Comparison of ENCODE assay signal across 13 cellular contexts in genomic region chr7:37446371-37446770, GRCh38. TPM values are rescaled to one million over a fixed set of nuclear protein-coding genes. Genes with fewer than 3 reads are reported as not detected.
DNase-seq lines count a peak whose midpoint lies in the region; ATAC-seq and TF ChIP-seq lines count a peak whose summit lies in the region.
"Had no signal": no experiment of that assay in that cellular context is flagged by ENCODE, and none has a peak within 500 bp of the region (broad histone marks: within the 10 kb centered on the region; RNA-seq: fewer than 3 reads in every experiment).

No MANE protein-coding gene starts in this region.

- no peaks in the 10 kb centered on the region for H3K27me3 ChIP-seq in right atrium auricular region
- H3K27me3 ChIP-seq in muscle layer of duodenum (ENCODE audit: low read depth, low read length): no peaks in the 10 kb centered on the region
- H3K27me3 ChIP-seq in upper lobe of left lung: no peaks in the 10 kb centered on the region
- H3K27me3 ChIP-seq in PC-3 (ENCODE audit: low read length): peaks cover 36% of the 10 kb centered on the region
- peaks cover 3% of the 10 kb centered on the region; the same call in 1 of the 2 replicates for H3K27me3 ChIP-seq in H7 (ENCODE audit: control insufficient read depth, insufficient read depth, low read length)
- H3K27me3 ChIP-seq: testis had no signal

- no peak for TF ChIP-seq POLR2A in upper lobe of left lung (IDR thresholded peaks at IDR 0.05)

- H3K36me3 ChIP-seq in right atrium auricular region: no peaks in the 10 kb centered on the region
- no peaks in the 10 kb centered on the region for H3K36me3 ChIP-seq in muscle layer of duodenum (ENCODE audit: control insufficient read depth in 1 of 2, insufficient read depth in 2 of 2, low read length in 2 of 2)
- H3K36me3 ChIP-seq in upper lobe of left lung: no peaks in the 10 kb centered on the region
- H3K36me3 ChIP-seq in PC-3 (ENCODE audit: low read depth, low read length): no peaks in the 10 kb centered on the region
- no peaks in the 10 kb centered on the region; the same call in 1 of the 2 replicates for H3K36me3 ChIP-seq in H7 (replicated peaks; ENCODE audit: control insufficient read depth, insufficient read depth, low read length)
- H3K36me3 ChIP-seq: SJSA1 had no signal

- peaks cover 0 to 38% of the 10 kb centered on the region in 2 donors for H3K4me1 ChIP-seq in right atrium auricular region
- H3K4me1 ChIP-seq in muscle layer of duodenum (ENCODE audit: control insufficient read depth in 1 of 2, insufficient read depth in 2 of 2, low read length in 2 of 2): peaks cover 0 to 13% of the 10 kb centered on the region in 2 donors
- peaks cover 21 to 44% (median 31%) of the 10 kb centered on the region in 4 donors for H3K4me1 ChIP-seq in upper lobe of left lung
- no peaks in the 10 kb centered on the region for H3K4me1 ChIP-seq in PC-3 (ENCODE audit: insufficient read depth, low read length)

- H3F3A ChIP-seq in PC-3 (ENCODE audit: low read length, unreplicated experiment): no peaks in the 10 kb centered on the region

- BruUV-seq in PC-3 (replicated peaks; lab: Mats Ljungman, UMichigan): no TSS peak

- POLR2A ChIA-PET in PC-3 (lab: Charles Lee; ENCODE audit: unreplicated experiment): no interaction called here

- intact Hi-C loops in cardiac septum (cut with DNase I) (loop anchor here (5.0 kb wide), 3 partner anchors 39 to 229 kb away; no protein-coding TSS in a partner anchor), PC-3 (cut with micrococcal nuclease) (no loop called here)

- TF ChIP-seq CTCF in right atrium auricular region (IDR thresholded peaks at IDR 0.05) (no peak), upper lobe of left lung (IDR thresholded peaks at IDR 0.05) (no peak), PC-3 (conservative IDR thresholded peaks at IDR 0.05; ENCODE audit: low read depth, low read length) (no peak)

- WGBS in upper lobe of left lung, 2 donors: 69 to 71% methylated on average over 3 of the region's 3 CpGs

- no peak overlapping the region for H3K9ac ChIP-seq in PC-3 (ENCODE audit: low read length)

- H2AFZ ChIP-seq in PC-3 (ENCODE audit: low read length): no peak overlapping the region

- peaks cover 69% of the 10 kb centered on the region for H3K4me1 Mint-ChIP-seq in activated naive CD8-positive, alpha-beta T cell treated with anti-CD3 and anti-CD28 coated beads, Interleukin-2, amount 50 U/mL, for 24 hours

- no peak for TF ChIP-seq EP300 in upper lobe of left lung (IDR thresholded peaks at IDR 0.05)

- H3K4me2 ChIP-seq in PC-3 (ENCODE audit: low read length): no peak overlapping the region

- H3K9me3 ChIP-seq in right atrium auricular region (no peaks in the 10 kb centered on the region), muscle layer of duodenum (ENCODE audit: control insufficient read depth in 1 of 2, low read length in 2 of 2) (no peaks in the 10 kb centered on the region), upper lobe of left lung (no peaks in the 10 kb centered on the region), PC-3 (ENCODE audit: low read length) (no peaks in the 10 kb centered on the region)
- H3K9me3 ChIP-seq: body of pancreas, SJSA1, testis had no signal

- CTCF ChIA-PET in PC-3 (lab: Charles Lee): no interaction called here

- H3K27ac ChIP-seq in right atrium auricular region (peak overlapping the region; percentile 28 to 86), muscle layer of duodenum (ENCODE audit: low read length) (peak overlapping the region; percentile 60), upper lobe of left lung (peak overlapping the region; percentile 92 to 96 (median 94)), PC-3 (ENCODE audit: low read length) (no peak overlapping the region)
- H3K27ac ChIP-seq: SJSA1 had no signal

- no peaks in the 10 kb centered on the region for H3K27me3 Mint-ChIP-seq in activated naive CD8-positive, alpha-beta T cell treated with anti-CD3 and anti-CD28 coated beads, Interleukin-2, amount 50 U/mL, for 24 hours

- ATAC-seq in activated naive CD8-positive, alpha-beta T cell treated with anti-CD3 and anti-CD28 coated beads, Interleukin-2, amount 50 U/mL, for 24 hours: peak; percentile 12
- ATAC-seq in upper lobe of left lung (ENCODE audit: low FRiP score in 2 of 2): no peak
- no peak for ATAC-seq in PC-3
- ATAC-seq: body of pancreas had no signal

- no peak overlapping the region for H3K4me3 ChIP-seq in right atrium auricular region
- H3K4me3 ChIP-seq in muscle layer of duodenum (ENCODE audit: low read depth in 1 of 2, low read length in 2 of 2): no peak overlapping the region
- peak overlapping the region in 1 of 4 donors; percentile 90 for H3K4me3 ChIP-seq in upper lobe of left lung
- H3K4me3 ChIP-seq in PC-3 (ENCODE audit: low read length): no peak overlapping the region
- no peak overlapping the region for H3K4me3 ChIP-seq in H7 (ENCODE audit: insufficient read depth, low read depth, low read length)
- H3K4me3 ChIP-seq: body of pancreas, SJSA1 had no signal

- no peaks in the 10 kb centered on the region for H3K9me3 Mint-ChIP-seq in activated naive CD8-positive, alpha-beta T cell treated with anti-CD3 and anti-CD28 coated beads, Interleukin-2, amount 50 U/mL, for 24 hours

- in situ Hi-C loops in ACHN (cut with HindIII; ENCODE audit: low pct_ligation_motif_present, low pct_unique_long_range_greater_than_20kb, low sequenced_read_pairs): no loop called here

- no peaks in the 10 kb centered on the region for H3K79me2 ChIP-seq in PC-3 (ENCODE audit: low read length)

- no peaks in the 10 kb centered on the region for H3K9me2 ChIP-seq in PC-3 (replicated peaks; ENCODE audit: low read length)

- peak overlapping the region; percentile 92 for H3K27ac Mint-ChIP-seq in activated naive CD8-positive, alpha-beta T cell treated with anti-CD3 and anti-CD28 coated beads, Interleukin-2, amount 50 U/mL, for 24 hours

- H3K36me3 Mint-ChIP-seq in activated naive CD8-positive, alpha-beta T cell treated with anti-CD3 and anti-CD28 coated beads, Interleukin-2, amount 50 U/mL, for 24 hours (ENCODE audit: low read depth): peaks cover 14% of the 10 kb centered on the region

- DNase-seq in right atrium auricular region (ENCODE audit: low spot score) (no peak), cardiac septum (ENCODE audit: low spot score) (no peak), upper lobe of left lung (peak in 1 of 2 donors; percentile 26), PC-3 (no peak), ACHN (no peak), H7 (no peak)
- no peak for DNase-seq in activated naive CD8-positive, alpha-beta T cell treated with anti-CD3 and anti-CD28 coated beads, Interleukin-2, amount 50 U/mL, for 24 hours
- DNase-seq: body of pancreas; NCI-H69; stimulated activated CD4-positive, alpha-beta T cell treated with anti-CD3 and anti-CD28 coated beads, Interleukin-2, amount 100 ng/mL, for 48 hours; testis had no signal

- H4K20me1 ChIP-seq in PC-3 (ENCODE audit: low read length): no peaks in the 10 kb centered on the region

- peak overlapping the region; percentile 97 for H3K4me3 Mint-ChIP-seq in activated naive CD8-positive, alpha-beta T cell treated with anti-CD3 and anti-CD28 coated beads, Interleukin-2, amount 50 U/mL, for 24 hours

RNA-seq across cellular contexts. Expression of gene ELMO1, which starts 2.3 kb away (rescaled TPM):
- total RNA-seq in right atrium auricular region (10 to 100 TPM; 24.4 to 45.1 TPM), cardiac septum (11.4 TPM), upper lobe of left lung (100 to 1,000 TPM in 1 of 6 donors, 10 to 100 TPM in 5; 51.4 to 204 (median 73.7) TPM), PC-3 (2014; rRNA removed) (not detected in 2 replicates)
- total RNA-seq in H7 (2014; rRNA removed; shearing (Covaris generic)): 8.0 and 8.7 TPM in 2 replicates
- total RNA-seq: SJSA1 had no signal
